ENCODE assay signal across 1 cellular context in the genomic region with DNA sequence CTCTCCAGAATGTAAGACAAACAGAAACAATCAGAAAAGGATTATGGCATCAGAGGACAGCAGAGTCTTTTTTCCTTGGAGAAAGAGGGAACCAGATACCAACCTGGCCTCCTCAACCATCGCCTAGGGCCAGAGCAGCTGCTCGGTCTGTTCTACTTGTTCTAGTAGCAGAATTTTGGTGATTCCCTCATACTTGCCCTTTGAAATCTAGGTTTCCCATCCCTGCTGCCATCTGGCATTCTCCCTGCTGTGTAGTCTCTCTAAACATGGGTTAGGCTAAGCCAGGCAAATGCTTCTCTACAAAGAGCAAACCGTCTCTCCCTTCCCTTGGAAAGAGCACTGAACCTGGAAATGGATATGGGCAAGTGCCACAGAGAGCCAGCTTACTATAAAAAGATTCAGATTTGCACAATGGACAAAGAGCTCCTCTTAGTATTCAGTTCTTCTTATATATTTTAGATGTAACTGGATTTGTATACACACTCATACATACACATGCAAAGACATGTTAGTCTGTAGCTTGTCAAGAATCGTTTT.
TF ChIP-seq lines count a peak whose summit lies in the region.

No MANE protein-coding gene starts in this region.

TF ChIP-seq in GM23338, 12 proteins besides CTCF, POLR2A, EP300 and RAD21 (continued from another document):
- TF ChIP-seq, protein P1, sequence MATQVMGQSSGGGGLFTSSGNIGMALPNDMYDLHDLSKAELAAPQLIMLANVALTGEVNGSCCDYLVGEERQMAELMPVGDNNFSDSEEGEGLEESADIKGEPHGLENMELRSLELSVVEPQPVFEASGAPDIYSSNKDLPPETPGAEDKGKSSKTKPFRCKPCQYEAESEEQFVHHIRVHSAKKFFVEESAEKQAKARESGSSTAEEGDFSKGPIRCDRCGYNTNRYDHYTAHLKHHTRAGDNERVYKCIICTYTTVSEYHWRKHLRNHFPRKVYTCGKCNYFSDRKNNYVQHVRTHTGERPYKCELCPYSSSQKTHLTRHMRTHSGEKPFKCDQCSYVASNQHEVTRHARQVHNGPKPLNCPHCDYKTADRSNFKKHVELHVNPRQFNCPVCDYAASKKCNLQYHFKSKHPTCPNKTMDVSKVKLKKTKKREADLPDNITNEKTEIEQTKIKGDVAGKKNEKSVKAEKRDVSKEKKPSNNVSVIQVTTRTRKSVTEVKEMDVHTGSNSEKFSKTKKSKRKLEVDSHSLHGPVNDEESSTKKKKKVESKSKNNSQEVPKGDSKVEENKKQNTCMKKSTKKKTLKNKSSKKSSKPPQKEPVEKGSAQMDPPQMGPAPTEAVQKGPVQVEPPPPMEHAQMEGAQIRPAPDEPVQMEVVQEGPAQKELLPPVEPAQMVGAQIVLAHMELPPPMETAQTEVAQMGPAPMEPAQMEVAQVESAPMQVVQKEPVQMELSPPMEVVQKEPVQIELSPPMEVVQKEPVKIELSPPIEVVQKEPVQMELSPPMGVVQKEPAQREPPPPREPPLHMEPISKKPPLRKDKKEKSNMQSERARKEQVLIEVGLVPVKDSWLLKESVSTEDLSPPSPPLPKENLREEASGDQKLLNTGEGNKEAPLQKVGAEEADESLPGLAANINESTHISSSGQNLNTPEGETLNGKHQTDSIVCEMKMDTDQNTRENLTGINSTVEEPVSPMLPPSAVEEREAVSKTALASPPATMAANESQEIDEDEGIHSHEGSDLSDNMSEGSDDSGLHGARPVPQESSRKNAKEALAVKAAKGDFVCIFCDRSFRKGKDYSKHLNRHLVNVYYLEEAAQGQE (IDR thresholded peaks at IDR 0.05; ENCODE audit: unreplicated experiment), result no peak
